In the genomic region with DNA sequence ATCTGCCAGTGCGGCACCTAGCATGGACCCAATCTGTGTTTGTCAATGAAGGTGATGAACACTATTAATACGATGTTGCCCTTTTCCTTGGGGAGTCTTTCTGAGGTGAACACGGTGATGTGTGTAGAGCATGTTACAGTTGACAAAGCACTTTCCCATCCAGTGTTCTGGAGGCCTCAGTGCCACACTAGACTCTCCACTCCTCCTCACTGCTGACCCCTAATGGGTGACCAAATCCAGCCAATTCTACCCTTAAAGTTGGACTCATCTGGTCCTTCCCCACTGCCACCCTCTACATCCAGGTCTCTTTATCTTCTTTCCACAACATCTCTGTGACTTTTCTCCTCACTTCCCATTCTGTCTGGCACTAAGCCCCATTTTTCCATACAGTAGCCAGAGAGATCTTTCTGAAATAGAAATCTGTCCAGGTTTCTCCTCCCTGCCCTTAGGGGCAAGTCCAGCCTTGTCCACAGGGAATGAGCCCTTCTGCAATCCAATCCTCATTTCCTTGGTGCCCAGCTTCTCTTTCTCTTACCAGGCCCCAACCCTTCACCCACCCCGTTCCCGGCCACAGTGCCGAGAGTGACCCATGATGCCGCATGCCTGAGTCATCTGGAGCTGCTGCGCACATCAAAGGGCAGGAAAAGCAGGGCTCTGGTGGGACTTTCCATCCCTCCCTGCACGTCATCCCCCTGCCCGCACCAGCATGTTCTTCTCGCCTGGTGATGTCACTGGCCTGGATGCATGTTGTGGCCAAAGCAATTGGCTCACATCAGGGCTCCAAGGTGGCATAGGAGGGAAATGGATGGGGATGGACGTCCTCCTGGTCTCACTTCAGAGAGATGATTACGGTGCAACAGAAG, we compare ENCODE assay signal across 2 cellular contexts.
TF ChIP-seq lines count a peak whose summit lies in the region.

No MANE protein-coding gene starts in this region.

TF ChIP-seq in A549, 52 proteins besides CTCF, POLR2A, EP300 and RAD21 (continued from another document):
- TF ChIP-seq, protein P1, sequence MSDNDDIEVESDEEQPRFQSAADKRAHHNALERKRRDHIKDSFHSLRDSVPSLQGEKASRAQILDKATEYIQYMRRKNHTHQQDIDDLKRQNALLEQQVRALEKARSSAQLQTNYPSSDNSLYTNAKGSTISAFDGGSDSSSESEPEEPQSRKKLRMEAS (IDR thresholded peaks at IDR 0.05): peak; percentile 87
- TF ChIP-seq JUN (IDR thresholded peaks at IDR 0.05) (0 out of 5 replicates have a peak, but pooled peaks have one; percentile 23 to 30), KDM1A (IDR thresholded peaks at IDR 0.05; ENCODE audit: low read depth) (no peak), ESRRA (IDR thresholded peaks at IDR 0.05; ENCODE audit: borderline replicate concordance, low read length) (no peak), HDAC2 (IDR thresholded peaks at IDR 0.05) (no peak), FOXS1 (CRISPR knock-in tag; IDR thresholded peaks at IDR 0.05) (no peak; the same call in 1 of the 2 replicates), SMC3 (IDR thresholded peaks at IDR 0.05) (peak; percentile 24; the same call in 1 of the 3 replicates), HEYL (CRISPR knock-in tag; IDR thresholded peaks at IDR 0.05) (no peak), HOXA7 (CRISPR knock-in tag; IDR thresholded peaks at IDR 0.05) (0 out of 2 replicates have a peak, but pooled peaks have one; percentile 42)
- TF ChIP-seq, protein P2, sequence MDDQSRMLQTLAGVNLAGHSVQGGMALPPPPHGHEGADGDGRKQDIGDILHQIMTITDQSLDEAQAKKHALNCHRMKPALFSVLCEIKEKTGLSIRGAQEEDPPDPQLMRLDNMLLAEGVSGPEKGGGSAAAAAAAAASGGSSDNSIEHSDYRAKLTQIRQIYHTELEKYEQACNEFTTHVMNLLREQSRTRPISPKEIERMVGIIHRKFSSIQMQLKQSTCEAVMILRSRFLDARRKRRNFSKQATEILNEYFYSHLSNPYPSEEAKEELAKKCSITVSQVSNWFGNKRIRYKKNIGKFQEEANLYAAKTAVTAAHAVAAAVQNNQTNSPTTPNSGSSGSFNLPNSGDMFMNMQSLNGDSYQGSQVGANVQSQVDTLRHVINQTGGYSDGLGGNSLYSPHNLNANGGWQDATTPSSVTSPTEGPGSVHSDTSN (IDR thresholded peaks at IDR 0.05): no peak
- TF ChIP-seq, protein P3, sequence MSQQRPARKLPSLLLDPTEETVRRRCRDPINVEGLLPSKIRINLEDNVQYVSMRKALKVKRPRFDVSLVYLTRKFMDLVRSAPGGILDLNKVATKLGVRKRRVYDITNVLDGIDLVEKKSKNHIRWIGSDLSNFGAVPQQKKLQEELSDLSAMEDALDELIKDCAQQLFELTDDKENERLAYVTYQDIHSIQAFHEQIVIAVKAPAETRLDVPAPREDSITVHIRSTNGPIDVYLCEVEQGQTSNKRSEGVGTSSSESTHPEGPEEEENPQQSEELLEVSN (IDR thresholded peaks at IDR 0.05; ENCODE audit: borderline replicate concordance, low read depth): peak; percentile 82
- TF ChIP-seq, protein P4, sequence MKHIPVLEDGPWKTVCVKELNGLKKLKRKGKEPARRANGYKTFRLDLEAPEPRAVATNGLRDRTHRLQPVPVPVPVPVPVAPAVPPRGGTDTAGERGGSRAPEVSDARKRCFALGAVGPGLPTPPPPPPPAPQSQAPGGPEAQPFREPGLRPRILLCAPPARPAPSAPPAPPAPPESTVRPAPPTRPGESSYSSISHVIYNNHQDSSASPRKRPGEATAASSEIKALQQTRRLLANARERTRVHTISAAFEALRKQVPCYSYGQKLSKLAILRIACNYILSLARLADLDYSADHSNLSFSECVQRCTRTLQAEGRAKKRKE (CRISPR knock-in tag; IDR thresholded peaks at IDR 0.05; ENCODE audit: low read depth): 0 out of 2 replicates have a peak, but pooled peaks have one; percentile 61

TF ChIP-seq in WTC11, 78 proteins besides CTCF, POLR2A, EP300 and RAD21 (continued from another document):
- TF ChIP-seq, protein P5, sequence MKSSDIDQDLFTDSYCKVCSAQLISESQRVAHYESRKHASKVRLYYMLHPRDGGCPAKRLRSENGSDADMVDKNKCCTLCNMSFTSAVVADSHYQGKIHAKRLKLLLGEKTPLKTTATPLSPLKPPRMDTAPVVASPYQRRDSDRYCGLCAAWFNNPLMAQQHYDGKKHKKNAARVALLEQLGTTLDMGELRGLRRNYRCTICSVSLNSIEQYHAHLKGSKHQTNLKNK (CRISPR knock-in tag; IDR thresholded peaks at IDR 0.05): no peak
- TF ChIP-seq IRF2 (CRISPR knock-in tag; IDR thresholded peaks at IDR 0.05; ENCODE audit: borderline replicate concordance, low read depth): no peak
- TF ChIP-seq SMAD4 (CRISPR knock-in tag; IDR thresholded peaks at IDR 0.05): no peak
- TF ChIP-seq NFATC4 (CRISPR knock-in tag; IDR thresholded peaks at IDR 0.05): no peak
- TF ChIP-seq, protein P6, sequence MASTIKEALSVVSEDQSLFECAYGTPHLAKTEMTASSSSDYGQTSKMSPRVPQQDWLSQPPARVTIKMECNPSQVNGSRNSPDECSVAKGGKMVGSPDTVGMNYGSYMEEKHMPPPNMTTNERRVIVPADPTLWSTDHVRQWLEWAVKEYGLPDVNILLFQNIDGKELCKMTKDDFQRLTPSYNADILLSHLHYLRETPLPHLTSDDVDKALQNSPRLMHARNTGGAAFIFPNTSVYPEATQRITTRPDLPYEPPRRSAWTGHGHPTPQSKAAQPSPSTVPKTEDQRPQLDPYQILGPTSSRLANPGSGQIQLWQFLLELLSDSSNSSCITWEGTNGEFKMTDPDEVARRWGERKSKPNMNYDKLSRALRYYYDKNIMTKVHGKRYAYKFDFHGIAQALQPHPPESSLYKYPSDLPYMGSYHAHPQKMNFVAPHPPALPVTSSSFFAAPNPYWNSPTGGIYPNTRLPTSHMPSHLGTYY (CRISPR knock-in tag; IDR thresholded peaks at IDR 0.05): no peak
- no peak for TF ChIP-seq ZNF263 (CRISPR knock-in tag; IDR thresholded peaks at IDR 0.05; ENCODE audit: low read depth)
- no peak for TF ChIP-seq TP53 (CRISPR knock-in tag; IDR thresholded peaks at IDR 0.05)
- TF ChIP-seq ATF1 (CRISPR knock-in tag; IDR thresholded peaks at IDR 0.05): no peak
- TF ChIP-seq, protein P7, sequence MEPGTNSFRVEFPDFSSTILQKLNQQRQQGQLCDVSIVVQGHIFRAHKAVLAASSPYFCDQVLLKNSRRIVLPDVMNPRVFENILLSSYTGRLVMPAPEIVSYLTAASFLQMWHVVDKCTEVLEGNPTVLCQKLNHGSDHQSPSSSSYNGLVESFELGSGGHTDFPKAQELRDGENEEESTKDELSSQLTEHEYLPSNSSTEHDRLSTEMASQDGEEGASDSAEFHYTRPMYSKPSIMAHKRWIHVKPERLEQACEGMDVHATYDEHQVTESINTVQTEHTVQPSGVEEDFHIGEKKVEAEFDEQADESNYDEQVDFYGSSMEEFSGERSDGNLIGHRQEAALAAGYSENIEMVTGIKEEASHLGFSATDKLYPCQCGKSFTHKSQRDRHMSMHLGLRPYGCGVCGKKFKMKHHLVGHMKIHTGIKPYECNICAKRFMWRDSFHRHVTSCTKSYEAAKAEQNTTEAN (CRISPR knock-in tag; IDR thresholded peaks at IDR 0.05): no peak
- TF ChIP-seq, protein P1 (CRISPR knock-in tag; IDR thresholded peaks at IDR 0.05): no peak
